29 cellular contexts compared by ENCODE assay signal in the genomic region with DNA sequence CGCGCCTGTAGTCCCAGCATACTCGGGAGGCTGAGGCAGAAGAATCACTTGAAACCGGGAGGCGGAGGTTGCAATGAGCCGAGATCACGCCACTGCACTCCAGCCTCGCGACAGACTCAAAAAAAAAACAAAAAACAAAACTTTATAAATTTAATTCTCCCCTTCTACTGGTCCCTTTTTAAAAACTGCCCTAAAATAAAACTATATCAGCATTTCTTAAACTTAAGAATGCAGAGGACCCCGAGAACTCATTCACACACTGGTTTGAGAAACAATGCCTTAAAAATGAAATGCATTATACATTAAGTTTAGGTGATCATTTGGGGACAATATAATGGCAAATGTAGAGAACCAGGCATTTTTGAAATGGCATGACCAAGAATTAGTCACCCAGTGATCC.
"Had no signal": no experiment of that assay in that cellular context is flagged by ENCODE, and none has a peak within 500 bp of the region (broad histone marks: within the 10 kb centered on the region; RNA-seq: fewer than 3 reads in every experiment).

No MANE protein-coding gene starts in this region.

- ATAC-seq: gastroesophageal sphincter; heart left ventricle; left colon; naive thymus-derived CD4-positive, alpha-beta T cell; psoas muscle; stimulated activated naive B cell treated with anti-CD40 and anti-IgM and Interleukin-4, amounts not matched to agents 10 μg/mL and 1 μg/mL and 100 μg/mL, for 72 hours had no signal

- DNase-seq: activated CD4-positive, alpha-beta T cell treated with anti-CD3 and anti-CD28 coated beads for 4 hours; activated CD4-positive, alpha-beta T cell treated with anti-CD3 and anti-CD28 coated beads, Interleukin-2, amount 50 U/mL, for 4 hours; activated gamma-delta T cell treated with Interleukin-2 at 50 U/mL for 16 hours; activated naive CD4-positive, alpha-beta T cell treated with anti-CD3 and anti-CD28 coated beads, Interleukin-2, amount 50 U/mL, for 16 hours; activated T-cell treated with anti-CD3 and anti-CD28 coated beads for 4 hours; caudate nucleus; heart left ventricle; hypothalamus; immature natural killer cell; kidney; left colon; midbrain; naive thymus-derived CD4-positive, alpha-beta T cell; occipital lobe; psoas muscle; stimulated activated CD4-positive, alpha-beta T cell treated with anti-CD3 and anti-CD28 coated beads, Interleukin-1b, Interleukin-23, amount 100 ng/mL, for 48 hours; stimulated activated CD4-positive, alpha-beta T cell treated with anti-CD3 and anti-CD28 coated beads, Interleukin-4, amount 100 ng/mL, for 4 hours; stimulated activated naive B cell treated with anti-CD40 and anti-IgM and Interleukin-4, amounts not matched to agents 10 μg/mL and 1 μg/mL and 100 μg/mL, for 72 hours; T-helper 1 cell; testis; transverse colon had no signal

- H3K4me1 ChIP-seq: testis had no signal

- H2AFZ ChIP-seq: neural progenitor cell, parathyroid adenoma had no signal

- H3K4me3 ChIP-seq: gastroesophageal sphincter, heart left ventricle, neural progenitor cell, psoas muscle, smooth muscle cell, testis, transverse colon had no signal

- H3K9me3 ChIP-seq: gastroesophageal sphincter, testis, transverse colon had no signal

- H3K9ac ChIP-seq: neural progenitor cell, parathyroid adenoma had no signal

- H3K27me3 ChIP-seq: gastroesophageal sphincter, heart left ventricle, neural progenitor cell, testis, transverse colon had no signal

- H3K27ac ChIP-seq: gastroesophageal sphincter, neural progenitor cell, parathyroid adenoma, psoas muscle, testis, transverse colon, VCaP had no signal

- FAIRE-seq: astrocyte, endothelial cell of umbilical vein, kidney, TTC549 had no signal

- H3K36me3 ChIP-seq: neural progenitor cell, transverse colon had no signal
